Comparison of ENCODE assay signal across 7 cellular contexts in genomic region chr19:49475995-49476880, GRCh38. TPM values are rescaled to one million over a fixed set of nuclear protein-coding genes. Genes with fewer than 3 reads are reported as not detected.
DNase-seq lines count a peak whose midpoint lies in the region; ATAC-seq, FAIRE-seq and TF ChIP-seq lines count a peak whose summit lies in the region.
"Had no signal": no experiment of that assay in that cellular context is flagged by ENCODE, and none has a peak within 500 bp of the region (broad histone marks: within the 10 kb centered on the region; RNA-seq: fewer than 3 reads in every experiment).

No MANE protein-coding gene starts in this region.

- no peaks in the 10 kb centered on the region for H3K36me3 ChIP-seq in kidney (ENCODE audit: control insufficient read depth in 1 of 2, insufficient read depth in 2 of 2, low read length in 2 of 2)

- intact Hi-C loops in kidney (cut with DNase I), result no loop called here

- no peaks in the 10 kb centered on the region for H3K27me3 Mint-ChIP-seq in activated T-cell treated with anti-CD3 and anti-CD28 coated beads, Interleukin-2, amount 50 U/mL, for 72 hours (ENCODE audit: low read depth)

- H3K9me3 Mint-ChIP-seq in activated T-cell treated with anti-CD3 and anti-CD28 coated beads, Interleukin-2, amount 50 U/mL, for 72 hours, result no peaks in the 10 kb centered on the region

- peak; percentile 22 for TF ChIP-seq CTCF in kidney (IDR thresholded peaks at IDR 0.05; ENCODE audit: borderline replicate concordance, extremely low read depth, insufficient read depth)

- no peak for FAIRE-seq in kidney (lab: Jason Lieb, UNC)
- FAIRE-seq: islet of Langerhans had no signal

- H3K4me1 ChIP-seq in kidney (ENCODE audit: control insufficient read depth in 1 of 2, insufficient read depth in 1 of 2, low read depth in 1 of 2, low read length in 2 of 2), result peaks cover 0 to 9% of the 10 kb centered on the region in 2 donors

- H3K27ac Mint-ChIP-seq in activated T-cell treated with anti-CD3 and anti-CD28 coated beads, Interleukin-2, amount 50 U/mL, for 72 hours, result peak overlapping the region; percentile 95

- DNase-seq in NK-92 treated with Interleukin-12 subunit alpha and Interleukin-12 subunit beta, amount 100 ng/mL, for 24 hours (lab: John Stamatoyannopoulos, UW), result peak; percentile 35
- no peak for DNase-seq in NK-92 (lab: John Stamatoyannopoulos, UW; ENCODE audit: unreplicated experiment)
- DNase-seq in activated T-cell treated with anti-CD3 and anti-CD28 coated beads, Interleukin-2, amount 50 U/mL, for 72 hours, result peak; percentile 83 to 90
- no peak for DNase-seq in kidney
- no peak for DNase-seq in middle frontal gyrus (ENCODE audit: extremely low spot score, low spot score)

- peak; percentile 75 for ATAC-seq in activated T-cell treated with anti-CD3 and anti-CD28 coated beads, Interleukin-2, amount 50 U/mL, for 72 hours (replicated peaks in 1 of 2)
- ATAC-seq in GM19395 (IDR thresholded peaks at IDR 0.05; ENCODE audit: unreplicated experiment), result no peak

- H3K4me1 Mint-ChIP-seq in activated T-cell treated with anti-CD3 and anti-CD28 coated beads, Interleukin-2, amount 50 U/mL, for 72 hours (ENCODE audit: low read depth), result peaks cover 54% of the 10 kb centered on the region

- no peak overlapping the region for H3K4me3 ChIP-seq in kidney (ENCODE audit: low read length in 2 of 2)

- no peaks in the 10 kb centered on the region for H3K9me3 ChIP-seq in kidney (ENCODE audit: control insufficient read depth in 1 of 2, low read length in 2 of 2)

- H3K9ac ChIP-seq in kidney (ENCODE audit: low read length in 2 of 2), result no peak overlapping the region

- peak overlapping the region; percentile 93 to 99 for H3K4me3 Mint-ChIP-seq in activated T-cell treated with anti-CD3 and anti-CD28 coated beads, Interleukin-2, amount 50 U/mL, for 72 hours

- H3K27ac ChIP-seq in kidney (ENCODE audit: low read depth in 2 of 2, low read length in 2 of 2), result no peak overlapping the region

- H3K36me3 Mint-ChIP-seq in activated T-cell treated with anti-CD3 and anti-CD28 coated beads, Interleukin-2, amount 50 U/mL, for 72 hours (ENCODE audit: insufficient read depth in 2 of 2), result peaks cover 9 to 18% of the 10 kb centered on the region in 2 donors

RNA-seq across cellular contexts. Expression of gene FLT3LG, which starts 2.2 kb away (rescaled TPM):
- 10 to 100 TPM; 69.7 to 76.3 TPM for total RNA-seq in activated T-cell treated with anti-CD3 and anti-CD28 coated beads, Interleukin-2, amount 50 U/mL, for 72 hours
- 12.5 TPM for total RNA-seq in kidney
- 7.4 TPM for polyA plus RNA-seq in kidney (ENCODE audit: insufficient read depth, low read depth, low replicate concordance)

RNA-seq across cellular contexts. Expression of gene RPL13A, which starts 11.2 kb away (rescaled TPM):
- 1,000 to 10,000 TPM; 4,603 to 5,026 TPM for total RNA-seq in activated T-cell treated with anti-CD3 and anti-CD28 coated beads, Interleukin-2, amount 50 U/mL, for 72 hours
- 2,090 TPM for total RNA-seq in kidney
- 3,309 TPM for polyA plus RNA-seq in kidney (ENCODE audit: insufficient read depth, low read depth, low replicate concordance)

RNA-seq across cellular contexts. Expression of gene RPS11, which starts 20.0 kb away (rescaled TPM):
- total RNA-seq in activated T-cell treated with anti-CD3 and anti-CD28 coated beads, Interleukin-2, amount 50 U/mL, for 72 hours, result 1,000 to 10,000 TPM; 2,679 to 2,721 TPM
- 1,449 TPM for total RNA-seq in kidney
- 3,462 TPM for polyA plus RNA-seq in kidney (ENCODE audit: insufficient read depth, low read depth, low replicate concordance)

RNA-seq across cellular contexts. Expression of gene ALDH16A1, which starts 23.2 kb away (rescaled TPM):
- total RNA-seq in activated T-cell treated with anti-CD3 and anti-CD28 coated beads, Interleukin-2, amount 50 U/mL, for 72 hours, result 10 to 100 TPM; 21.8 to 23.4 TPM
- 31.8 TPM for total RNA-seq in kidney
- polyA plus RNA-seq in kidney (ENCODE audit: insufficient read depth, low read depth, low replicate concordance), result 26.8 TPM

RNA-seq across cellular contexts. Expression of gene PIH1D1, which starts 24.6 kb away (rescaled TPM):
- 100 to 1,000 TPM; 128 to 132 TPM for total RNA-seq in activated T-cell treated with anti-CD3 and anti-CD28 coated beads, Interleukin-2, amount 50 U/mL, for 72 hours
- total RNA-seq in kidney, result 74.0 TPM
- polyA plus RNA-seq in kidney (ENCODE audit: insufficient read depth, low read depth, low replicate concordance), result 97.2 TPM

Comparison
In these comparisons a context has a peak if more than half of its experiments do, and no peak if none do; other contexts are left out.
1. DNase-seq: peak in NK-92 treated with Interleukin-12 subunit alpha and Interleukin-12 subunit beta, amount 100 ng/mL, for 24 hours (single experiment) and activated T-cell treated with anti-CD3 and anti-CD28 coated beads, Interleukin-2, amount 50 U/mL, for 72 hours (2 of 2); none in NK-92 (single experiment), kidney (single experiment) and middle frontal gyrus (single experiment).